ENCODE assay signal across 11 cellular contexts in genomic region chr19:3520166-3521103, GRCh38. TPM values are rescaled to one million over a fixed set of nuclear protein-coding genes. Genes with fewer than 3 reads are reported as not detected.
DNase-seq lines count a peak whose midpoint lies in the region; ATAC-seq and TF ChIP-seq lines count a peak whose summit lies in the region.
"Had no signal": no experiment of that assay in that cellular context is flagged by ENCODE, and none has a peak within 500 bp of the region (broad histone marks: within the 10 kb centered on the region; RNA-seq: fewer than 3 reads in every experiment).

No MANE protein-coding gene starts in this region.

- peaks cover 38% of the 10 kb centered on the region for H3K36me3 Mint-ChIP-seq in stimulated activated effector memory CD8-positive, alpha-beta T cell treated with anti-CD3 and anti-CD28 coated beads, Interleukin-12 subunit alpha, Interleukin-12 subunit beta, amount 100 ng/mL, for 72 hours

- H3K4me1 ChIP-seq in HUES64 (ENCODE audit: insufficient read depth, low read length) (peaks cover 19% of the 10 kb centered on the region), hepatocyte (ENCODE audit: insufficient read depth) (peaks cover 7% of the 10 kb centered on the region)

- H3K27ac Mint-ChIP-seq in stimulated activated effector memory CD8-positive, alpha-beta T cell treated with anti-CD3 and anti-CD28 coated beads, Interleukin-12 subunit alpha, Interleukin-12 subunit beta, amount 100 ng/mL, for 72 hours, result peak overlapping the region; percentile 20
- H3K27ac Mint-ChIP-seq: T-helper 1 cell treated with Interleukin-12 subunit alpha and Interleukin-12 subunit beta and Interleukin-4 antibody, amounts not matched to agents 30 μg/mL and 1 μg/mL, for 36 hours had no signal

- no peak overlapping the region for H3K4me3 Mint-ChIP-seq in stimulated activated effector memory CD8-positive, alpha-beta T cell treated with anti-CD3 and anti-CD28 coated beads, Interleukin-12 subunit alpha, Interleukin-12 subunit beta, amount 100 ng/mL, for 72 hours
- H3K4me3 Mint-ChIP-seq: T-helper 1 cell treated with Interleukin-12 subunit alpha and Interleukin-12 subunit beta and Interleukin-4 antibody, amounts not matched to agents 30 μg/mL and 1 μg/mL, for 36 hours had no signal

- peaks cover 76% of the 10 kb centered on the region for H3K79me2 ChIP-seq in hepatocyte

- no peak overlapping the region for H2AFZ ChIP-seq in hepatocyte

- no peak overlapping the region for H3K4me2 ChIP-seq in hepatocyte

- 0 out of 2 replicates have a peak overlapping the region, but pooled peaks have one; percentile 2 for H3K9ac ChIP-seq in HUES64 (ENCODE audit: low read depth, low read length)

- no peaks in the 10 kb centered on the region for H3K9me3 Mint-ChIP-seq in stimulated activated effector memory CD8-positive, alpha-beta T cell treated with anti-CD3 and anti-CD28 coated beads, Interleukin-12 subunit alpha, Interleukin-12 subunit beta, amount 100 ng/mL, for 72 hours
- H3K9me3 Mint-ChIP-seq: T-helper 1 cell treated with Interleukin-12 subunit alpha and Interleukin-12 subunit beta and Interleukin-4 antibody, amounts not matched to agents 30 μg/mL and 1 μg/mL, for 36 hours had no signal

- no peak for ATAC-seq in stimulated activated effector memory CD8-positive, alpha-beta T cell treated with anti-CD3 and anti-CD28 coated beads, Interleukin-12 subunit alpha, Interleukin-12 subunit beta, amount 100 ng/mL, for 72 hours
- ATAC-seq in HG03565 (IDR thresholded peaks at IDR 0.05; ENCODE audit: unreplicated experiment) (no peak), GM19463 (IDR thresholded peaks at IDR 0.05; ENCODE audit: unreplicated experiment) (no peak)

- H4K20me1 ChIP-seq in hepatocyte (ENCODE audit: insufficient read depth, poor library complexity, severe bottlenecking), result peaks cover 79% of the 10 kb centered on the region

- peaks cover 21% of the 10 kb centered on the region for H3K36me3 ChIP-seq in HUES64 (ENCODE audit: insufficient read depth, low read length)
- H3K36me3 ChIP-seq in hepatocyte (replicated peaks; ENCODE audit: insufficient read depth, low read depth), result no peaks in the 10 kb centered on the region

- no peaks in the 10 kb centered on the region for H3K9me2 ChIP-seq in hepatocyte (replicated peaks; ENCODE audit: insufficient read depth)

- H3K9me3 ChIP-seq in HUES64 (ENCODE audit: insufficient read depth, low read depth, low read length) (no peaks in the 10 kb centered on the region), hepatocyte (ENCODE audit: low read depth) (no peaks in the 10 kb centered on the region)

- no peaks in the 10 kb centered on the region for H3K27me3 ChIP-seq in HUES64 (ENCODE audit: insufficient read depth, low read length)
- no peaks in the 10 kb centered on the region for H3K27me3 ChIP-seq in hepatocyte

- no peak for TF ChIP-seq CTCF in hepatocyte (IDR thresholded peaks at IDR 0.05; ENCODE audit: poor library complexity)

- peaks cover 35% of the 10 kb centered on the region for H3K4me1 Mint-ChIP-seq in stimulated activated effector memory CD8-positive, alpha-beta T cell treated with anti-CD3 and anti-CD28 coated beads, Interleukin-12 subunit alpha, Interleukin-12 subunit beta, amount 100 ng/mL, for 72 hours

- DNase-seq in UCSD-AML1 (lab: John Stamatoyannopoulos, UW; ENCODE audit: unreplicated experiment) (peak; percentile 32), hepatocyte (ENCODE audit: low spot score) (peak; percentile 51)
- no peak for DNase-seq in stimulated activated effector memory CD8-positive, alpha-beta T cell treated with anti-CD3 and anti-CD28 coated beads, Interleukin-12 subunit alpha, Interleukin-12 subunit beta, amount 100 ng/mL, for 72 hours (ENCODE audit: low spot score in 2 of 2)
- no peak for DNase-seq in activated CD4-positive, CD25-positive, alpha-beta regulatory T cell treated with anti-CD3 and anti-CD28 coated beads, Interleukin-2, amount 50 U/mL, for 72 hours
- DNase-seq: NCI-H1694 treated with DMSO at 0.1 percent for 48 hours had no signal

- no peak overlapping the region for H3K27ac ChIP-seq in HUES64 (ENCODE audit: low read depth, low read length)
- no peak overlapping the region for H3K27ac ChIP-seq in hepatocyte

- H3K4me3 ChIP-seq in HUES64 (ENCODE audit: low read length) (no peak overlapping the region), hepatocyte (no peak overlapping the region)
- H3K4me3 ChIP-seq: lung had no signal

- 91% methylated on average over 37 of the region's 37 CpGs for WGBS in HUES64
- WGBS in hepatocyte (ENCODE audit: low lambda C conversion rate, missing lambda C conversion rate), result 88% methylated on average over 35 of the region's 37 CpGs

RNA-seq across cellular contexts. Expression of gene FZR1, which starts 14.3 kb away (rescaled TPM):
- polyA plus RNA-seq in HUES64 (2013, experiment 1 of 2), result 20.4 TPM
- 20.1 TPM for polyA plus RNA-seq in HUES64 (2013, experiment 2 of 2)
- total RNA-seq in hepatocyte, result 18.1 and 32.1 TPM in 2 replicates
- 51.0 and 51.9 TPM in 2 replicates for polyA plus RNA-seq in hepatocyte

RNA-seq across cellular contexts. Expression of gene TEKTIP1, which starts 18.5 kb away (rescaled TPM):
- 0.45 TPM for polyA plus RNA-seq in HUES64 (2013, experiment 1 of 2)
- polyA plus RNA-seq in HUES64 (2013, experiment 2 of 2), result not detected
- total RNA-seq in hepatocyte, result not detected in 2 replicates
- polyA plus RNA-seq in hepatocyte, result 1.4 and 1.5 TPM in 2 replicates
- total RNA-seq: renal cortical epithelial cell had no signal

RNA-seq across cellular contexts. Expression of gene DOHH, which starts 20.0 kb away (rescaled TPM):
- polyA plus RNA-seq in HUES64 (2013, experiment 1 of 2), result 14.1 TPM
- polyA plus RNA-seq in HUES64 (2013, experiment 2 of 2), result 11.2 TPM
- 10.9 and 14.9 TPM in 2 replicates for total RNA-seq in hepatocyte
- polyA plus RNA-seq in hepatocyte, result 17.6 and 28.2 TPM in 2 replicates

RNA-seq across cellular contexts. Expression of gene MFSD12, which starts 37.0 kb away (rescaled TPM):
- 34.1 TPM for polyA plus RNA-seq in HUES64 (2013, experiment 1 of 2)
- polyA plus RNA-seq in HUES64 (2013, experiment 2 of 2), result 37.2 TPM
- total RNA-seq in hepatocyte, result 39.3 and 44.7 TPM in 2 replicates
- 57.7 and 63.5 TPM in 2 replicates for polyA plus RNA-seq in hepatocyte

RNA-seq across cellular contexts. Expression of gene SMIM44, which starts 37.2 kb away (rescaled TPM):
- not detected for polyA plus RNA-seq in HUES64 (2013, experiment 1 of 2)
- not detected for polyA plus RNA-seq in HUES64 (2013, experiment 2 of 2)
- not detected in 2 replicates for total RNA-seq in hepatocyte
- not detected in 2 replicates for polyA plus RNA-seq in hepatocyte
- total RNA-seq: lung, renal cortical epithelial cell had no signal
- polyA plus RNA-seq: lung had no signal

Comparison
In these comparisons a context has a peak if more than half of its experiments do, and no peak if none do; other contexts are left out.
1. DNase-seq: peak in UCSD-AML1 (single experiment) and hepatocyte (single experiment); none in stimulated activated effector memory CD8-positive, alpha-beta T cell treated with anti-CD3 and anti-CD28 coated beads, Interleukin-12 subunit alpha, Interleukin-12 subunit beta, amount 100 ng/mL, for 72 hours (0 of 2) and activated CD4-positive, CD25-positive, alpha-beta regulatory T cell treated with anti-CD3 and anti-CD28 coated beads, Interleukin-2, amount 50 U/mL, for 72 hours (single experiment).